Comparison of ENCODE assay signal across 21 cellular contexts in genomic region chr17:55410722-55411462, GRCh38. TPM values are rescaled to one million over a fixed set of nuclear protein-coding genes. Genes with fewer than 3 reads are reported as not detected.
DNase-seq lines count a peak whose midpoint lies in the region; ATAC-seq and TF ChIP-seq lines count a peak whose summit lies in the region.
"Had no signal": no experiment of that assay in that cellular context is flagged by ENCODE, and none has a peak within 500 bp of the region (broad histone marks: within the 10 kb centered on the region; RNA-seq: fewer than 3 reads in every experiment).

No MANE protein-coding gene starts in this region.

- no peak for TF ChIP-seq CTCF in AG10803 (conservative IDR thresholded peaks at IDR 0.05; ENCODE audit: low read length)
- TF ChIP-seq CTCF in PC-3 (conservative IDR thresholded peaks at IDR 0.05; ENCODE audit: low read depth, low read length) = no peak
- TF ChIP-seq CTCF in left lung (IDR thresholded peaks at IDR 0.05) = no peak
- TF ChIP-seq CTCF in ovary (IDR thresholded peaks at IDR 0.05) = no peak
- no peak for TF ChIP-seq CTCF in osteocyte (IDR thresholded peaks at IDR 0.05)

- peak overlapping the region; percentile 27 for H3K4me2 ChIP-seq in PC-3 (ENCODE audit: low read length)
- H3K4me2 ChIP-seq: GM23338, PC-9 had no signal

- no peaks in the 10 kb centered on the region for H3K9me3 Mint-ChIP-seq in activated CD8-positive, alpha-beta memory T cell treated with anti-CD3 and anti-CD28 coated beads, Interleukin-2, amount 10 ng/mL, durations not matched to agents 7 days and 5 days (ENCODE audit: low read depth)
- no peaks in the 10 kb centered on the region for H3K9me3 Mint-ChIP-seq in osteocyte (ENCODE audit: unreplicated experiment)
- H3K9me3 Mint-ChIP-seq: central memory CD8-positive, alpha-beta T cell; GM23338; stimulated activated memory B cell treated with anti-CD40 and anti-IgM and Interleukin-4, amounts not matched to agents 10 μg/mL and 1 μg/mL and 100 μg/mL, for 72 hours; T-helper 1 cell treated with Interleukin-12 subunit alpha and Interleukin-12 subunit beta and Interleukin-4 antibody, amounts not matched to agents 30 μg/mL and 1 μg/mL, for 36 hours had no signal

- H3K4me3 Mint-ChIP-seq in activated CD8-positive, alpha-beta memory T cell treated with anti-CD3 and anti-CD28 coated beads, Interleukin-2, amount 10 ng/mL, durations not matched to agents 7 days and 5 days = no peak overlapping the region
- H3K4me3 Mint-ChIP-seq in osteocyte (ENCODE audit: unreplicated experiment) = no peak overlapping the region
- H3K4me3 Mint-ChIP-seq: central memory CD8-positive, alpha-beta T cell; GM23338; stimulated activated memory B cell treated with anti-CD40 and anti-IgM and Interleukin-4, amounts not matched to agents 10 μg/mL and 1 μg/mL and 100 μg/mL, for 72 hours; T-helper 1 cell treated with Interleukin-12 subunit alpha and Interleukin-12 subunit beta and Interleukin-4 antibody, amounts not matched to agents 30 μg/mL and 1 μg/mL, for 36 hours had no signal

- H3F3A ChIP-seq in PC-3 (ENCODE audit: low read length, unreplicated experiment) = no peaks in the 10 kb centered on the region

- no peak overlapping the region for H3K4me3 ChIP-seq in AG10803 (ENCODE audit: low read length)
- no peak overlapping the region for H3K4me3 ChIP-seq in PC-3 (ENCODE audit: low read length)
- H3K4me3 ChIP-seq in left lung = no peak overlapping the region
- no peak overlapping the region for H3K4me3 ChIP-seq in ovary
- H3K4me3 ChIP-seq: GM23338, PC-9, sigmoid colon, thoracic aorta had no signal

- no peaks in the 10 kb centered on the region for H3K27me3 Mint-ChIP-seq in activated CD8-positive, alpha-beta memory T cell treated with anti-CD3 and anti-CD28 coated beads, Interleukin-2, amount 10 ng/mL, durations not matched to agents 7 days and 5 days
- no peaks in the 10 kb centered on the region for H3K27me3 Mint-ChIP-seq in osteocyte (ENCODE audit: unreplicated experiment)
- H3K27me3 Mint-ChIP-seq: central memory CD8-positive, alpha-beta T cell; stimulated activated memory B cell treated with anti-CD40 and anti-IgM and Interleukin-4, amounts not matched to agents 10 μg/mL and 1 μg/mL and 100 μg/mL, for 72 hours had no signal

- DNase-seq in AG10803 (ENCODE audit: low read depth) (peak; percentile 42), PC-3 (peak; percentile 97), fibroblast of peridontal ligament (ENCODE audit: extremely low read depth) (peak; percentile 54), left lung (no peak), ovary (no peak), osteocyte (ENCODE audit: extremely low spot score, unreplicated experiment) (no peak)
- no peak for DNase-seq in activated CD8-positive, alpha-beta memory T cell treated with anti-CD3 and anti-CD28 coated beads, Interleukin-2, amount 10 ng/mL, durations not matched to agents 7 days and 5 days
- DNase-seq: activated CD4-positive, alpha-beta T cell treated with anti-CD3 and anti-CD28 coated beads, Interleukin-2, amount 50 U/mL, for 1 hour; activated CD8-positive, alpha-beta memory T cell treated with anti-CD3 and anti-CD28 coated beads, Interleukin-2, amount 50 U/mL, for 48 hours; activated effector memory CD4-positive, alpha-beta T cell treated with anti-CD3 and anti-CD28 coated beads, Interleukin-2, amount 50 U/mL, for 16 hours; MV-4-11; NCI-H2081; occipital lobe; sigmoid colon had no signal

- H3K36me3 Mint-ChIP-seq in activated CD8-positive, alpha-beta memory T cell treated with anti-CD3 and anti-CD28 coated beads, Interleukin-2, amount 10 ng/mL, durations not matched to agents 7 days and 5 days = peaks cover 72% of the 10 kb centered on the region
- H3K36me3 Mint-ChIP-seq in osteocyte (ENCODE audit: unreplicated experiment) = peaks cover 8% of the 10 kb centered on the region

- H3K36me3 ChIP-seq in PC-3 (ENCODE audit: low read depth, low read length) (peaks cover 29% of the 10 kb centered on the region), left lung (peaks cover 0 to 60% of the 10 kb centered on the region in 2 donors), ovary (no peaks in the 10 kb centered on the region)

- H3K27ac ChIP-seq in PC-3 (ENCODE audit: low read length) (peak overlapping the region; percentile 29), left lung (no peak overlapping the region), ovary (no peak overlapping the region)
- H3K27ac ChIP-seq: PC-9, thoracic aorta had no signal

- no peak overlapping the region for H3K9ac ChIP-seq in PC-3 (ENCODE audit: low read length)

- H3K9me2 ChIP-seq in PC-3 (replicated peaks; ENCODE audit: low read length) = no peaks in the 10 kb centered on the region

- CTCF ChIA-PET in PC-3 (lab: Charles Lee) = no interaction called here
- CTCF ChIA-PET in activated CD8-positive, alpha-beta memory T cell treated with anti-CD3 and anti-CD28 coated beads, Interleukin-2, amount 10 ng/mL, durations not matched to agents 7 days and 5 days (lab: Charles Lee) = interaction anchor here (1.0 to 1.7 kb wide), 2 partner anchors 62 to 103 kb away, joined by 3 to 7 read pairs; no protein-coding TSS in a partner anchor

- ATAC-seq in PC-3 = peak; percentile 89
- peak; percentile 78 for ATAC-seq in left lung
- ATAC-seq in activated CD8-positive, alpha-beta memory T cell treated with anti-CD3 and anti-CD28 coated beads, Interleukin-2, amount 10 ng/mL, durations not matched to agents 7 days and 5 days = no peak
- no peak for ATAC-seq in HG03460 (IDR thresholded peaks at IDR 0.05; ENCODE audit: unreplicated experiment)
- ATAC-seq: GM23338; stimulated activated memory B cell treated with anti-CD40 and anti-IgM and Interleukin-4, amounts not matched to agents 10 μg/mL and 1 μg/mL and 100 μg/mL, for 72 hours had no signal

- H4K20me1 ChIP-seq in PC-3 (ENCODE audit: low read length) = no peaks in the 10 kb centered on the region

- POLR2A ChIA-PET in PC-3 (lab: Charles Lee; ENCODE audit: unreplicated experiment) = interaction anchor here (0.6 kb wide), 1 partner anchor 97 kb away, joined by 4 read pairs; no protein-coding TSS in a partner anchor

- TF ChIP-seq POLR2A in ovary (IDR thresholded peaks at IDR 0.05) = no peak

- H2AFZ ChIP-seq in PC-3 (ENCODE audit: low read length) = no peak overlapping the region
- H2AFZ ChIP-seq: GM23338, PC-9 had no signal

- peaks cover 24% of the 10 kb centered on the region for H3K4me1 ChIP-seq in PC-3 (ENCODE audit: insufficient read depth, low read length)
- no peaks in the 10 kb centered on the region for H3K4me1 ChIP-seq in left lung
- no peaks in the 10 kb centered on the region for H3K4me1 ChIP-seq in ovary (ENCODE audit: insufficient read depth)

- peaks cover 25% of the 10 kb centered on the region for H3K4me1 Mint-ChIP-seq in activated CD8-positive, alpha-beta memory T cell treated with anti-CD3 and anti-CD28 coated beads, Interleukin-2, amount 10 ng/mL, durations not matched to agents 7 days and 5 days
- H3K4me1 Mint-ChIP-seq in osteocyte (ENCODE audit: unreplicated experiment) = no peaks in the 10 kb centered on the region

- H3K9me3 ChIP-seq in PC-3 (ENCODE audit: low read length) = no peaks in the 10 kb centered on the region
- no peaks in the 10 kb centered on the region for H3K9me3 ChIP-seq in left lung
- no peaks in the 10 kb centered on the region for H3K9me3 ChIP-seq in ovary
- H3K9me3 ChIP-seq: sigmoid colon, thoracic aorta had no signal

- H3K27me3 ChIP-seq in PC-3 (ENCODE audit: low read length) (no peaks in the 10 kb centered on the region), left lung (no peaks in the 10 kb centered on the region), ovary (no peaks in the 10 kb centered on the region)
- H3K27me3 ChIP-seq: sigmoid colon had no signal

- WGBS in ovary, 3 donors = 74 to 80% (median 74%) methylated on average over 5 of the region's 5 CpGs

- H3K27ac Mint-ChIP-seq in activated CD8-positive, alpha-beta memory T cell treated with anti-CD3 and anti-CD28 coated beads, Interleukin-2, amount 10 ng/mL, durations not matched to agents 7 days and 5 days = no peak overlapping the region
- no peak overlapping the region for H3K27ac Mint-ChIP-seq in osteocyte (ENCODE audit: unreplicated experiment)
- H3K27ac Mint-ChIP-seq: GM23338; stimulated activated memory B cell treated with anti-CD40 and anti-IgM and Interleukin-4, amounts not matched to agents 10 μg/mL and 1 μg/mL and 100 μg/mL, for 72 hours; T-helper 1 cell treated with Interleukin-12 subunit alpha and Interleukin-12 subunit beta and Interleukin-4 antibody, amounts not matched to agents 30 μg/mL and 1 μg/mL, for 36 hours had no signal

- intact Hi-C loops in PC-3 (cut with micrococcal nuclease) (loop anchor here (2.0 to 5.0 kb wide), 2 partner anchors 44 to 54 kb away; no protein-coding TSS in a partner anchor), left lung (cut with DNase I) (no loop called here), ovary (cut with DNase I) (no loop called here)

- no peak for TF ChIP-seq EP300 in ovary (IDR thresholded peaks at IDR 0.05)

- no TSS peak for BruUV-seq in PC-3 (replicated peaks; lab: Mats Ljungman, UMichigan)

- H3K79me2 ChIP-seq in PC-3 (ENCODE audit: low read length) = no peaks in the 10 kb centered on the region

RNA-seq across cellular contexts. Expression of gene MMD, which starts 10.7 kb away (rescaled TPM):
- total RNA-seq in PC-3 (2014; rRNA removed) (10.9 and 24.1 TPM in 2 replicates), left lung (10 to 100 TPM; 19.0 to 23.2 TPM), ovary (10 to 100 TPM in 1 of 7 donors, 1 to 10 TPM in 6; 5.3 to 11.0 (median 6.7) TPM), osteocyte (9.2 and 10.3 TPM in 2 replicates)
- 10 to 100 TPM; 41.5 to 41.9 TPM for total RNA-seq in activated CD8-positive, alpha-beta memory T cell treated with anti-CD3 and anti-CD28 coated beads, Interleukin-2, amount 10 ng/mL, durations not matched to agents 7 days and 5 days
- polyA plus RNA-seq in ovary = 10 to 100 TPM in 1 of 2 donors, 1 to 10 TPM in 1; 5.0 to 10.2 TPM

Comparison
In these comparisons a context has a peak if more than half of its experiments do, and no peak if none do; other contexts are left out.
1. DNase-seq: peak in AG10803 (single experiment), PC-3 (single experiment) and fibroblast of peridontal ligament (single experiment); none in left lung (0 of 2), activated CD8-positive, alpha-beta memory T cell treated with anti-CD3 and anti-CD28 coated beads, Interleukin-2, amount 10 ng/mL, durations not matched to agents 7 days and 5 days (single experiment), ovary (0 of 5) and osteocyte (single experiment).
2. ATAC-seq: peak in PC-3 (single experiment) and left lung (single experiment); none in activated CD8-positive, alpha-beta memory T cell treated with anti-CD3 and anti-CD28 coated beads, Interleukin-2, amount 10 ng/mL, durations not matched to agents 7 days and 5 days (single experiment) and HG03460 (single experiment).